8 cellular contexts compared by ENCODE assay signal in genomic region chr7:135510603-135511183, GRCh38. TPM values are rescaled to one million over a fixed set of nuclear protein-coding genes. Genes with fewer than 3 reads are reported as not detected.
DNase-seq lines count a peak whose midpoint lies in the region; ATAC-seq, FAIRE-seq and TF ChIP-seq lines count a peak whose summit lies in the region.

No MANE protein-coding gene starts in this region.

- TF ChIP-seq CTCF in A673 (conservative IDR thresholded peaks at IDR 0.05; ENCODE audit: low read depth, low read length) (0 out of 2 replicates have a peak, but pooled peaks have one; percentile 30), fibroblast of mammary gland (conservative IDR thresholded peaks at IDR 0.05; ENCODE audit: control insufficient read depth, insufficient read depth, low read depth, low read length) (peak; percentile 25)

- DNase-seq in A673 (ENCODE audit: low spot score): peak; percentile 42
- no peak for DNase-seq in GM12892 (ENCODE audit: insufficient read length)
- peak in 1 of 2 experiments; percentile 28 for DNase-seq in SJSA1 (ENCODE audit: low read depth in 1 of 2, low spot score in 2 of 2)
- DNase-seq in fibroblast of mammary gland (ENCODE audit: low read depth): peak; percentile 44
- no peak for DNase-seq in GM19240 (ENCODE audit: insufficient read length, low spot score)
- DNase-seq in NCI-H446 (lab: John Stamatoyannopoulos, UW): no peak

- H3K9ac ChIP-seq in rectal smooth muscle tissue (ENCODE audit: low read length): no peak overlapping the region

- TF ChIP-seq POLR2A in GM12892 (IDR thresholded peaks at IDR 0.05; ENCODE audit: low read depth, low read length): no peak

- no peak for ATAC-seq in GM19395 (IDR thresholded peaks at IDR 0.05; ENCODE audit: unreplicated experiment)

- H3K27me3 ChIP-seq in A673 (replicated peaks; ENCODE audit: insufficient read depth, low read depth, low read length, poor library complexity) (no peaks in the 10 kb centered on the region), SJSA1 (replicated peaks) (no peaks in the 10 kb centered on the region), rectal smooth muscle tissue (ENCODE audit: control insufficient read depth, insufficient read depth, low read length) (no peaks in the 10 kb centered on the region)

- POLR2A ChIA-PET in A673 (lab: Charles Lee; ENCODE audit: low non-redundant PET): no interaction called here

- H3K4me3 ChIP-seq in A673 (ENCODE audit: low read depth, low read length, poor library complexity, severe bottlenecking) (peak overlapping the region; percentile 82), SJSA1 (peak overlapping the region; percentile 66), fibroblast of mammary gland (ENCODE audit: control insufficient read depth, low read depth, low read length) (peak overlapping the region; percentile 97), rectal smooth muscle tissue (ENCODE audit: low read length) (peak overlapping the region; percentile 77)

- H3K9me3 ChIP-seq in A673 (ENCODE audit: low read depth, low read length, poor library complexity, severe bottlenecking): no peaks in the 10 kb centered on the region
- H3K9me3 ChIP-seq in SJSA1 (replicated peaks): no peaks in the 10 kb centered on the region

- H3K36me3 ChIP-seq in A673 (ENCODE audit: insufficient read depth, low read length, poor library complexity, severe bottlenecking) (no peaks in the 10 kb centered on the region), SJSA1 (peaks cover 3% of the 10 kb centered on the region; the same call in 1 of the 2 replicates), rectal smooth muscle tissue (ENCODE audit: control insufficient read depth, insufficient read depth, low read length) (no peaks in the 10 kb centered on the region)

- peak; percentile 27 for FAIRE-seq in GM12892 (lab: Jason Lieb, UNC)

- H3K4me1 ChIP-seq in A673 (ENCODE audit: insufficient read depth, low read length, poor library complexity, severe bottlenecking) (peaks cover 13% of the 10 kb centered on the region), SJSA1 (replicated peaks) (peaks cover 13% of the 10 kb centered on the region; the same call in 1 of the 2 replicates), rectal smooth muscle tissue (ENCODE audit: control insufficient read depth, insufficient read depth, low read length) (peaks cover 14% of the 10 kb centered on the region)

- H3K27ac ChIP-seq in A673 (ENCODE audit: low read depth, low read length, poor library complexity, severe bottlenecking) (no peak overlapping the region), SJSA1 (no peak overlapping the region), rectal smooth muscle tissue (ENCODE audit: low read depth, low read length) (no peak overlapping the region)

- CTCF ChIA-PET in A673 (lab: Charles Lee): interaction anchor here (0.6 to 0.7 kb wide), 3 partner anchors 10 to 236 kb away, joined by 3 to 6 read pairs (median 4); no protein-coding TSS in a partner anchor

- no TSS peak for BruUV-seq in A673 (replicated peaks; lab: Mats Ljungman, UMichigan)

- intact Hi-C loops in A673 (cut with micrococcal nuclease; ENCODE audit: unreplicated experiment): loop anchor here (2.0 to 5.0 kb wide), 3 partner anchors 46 to 230 kb away; partner anchors contain the start of genes NUP205 and STMP1

RNA-seq across cellular contexts. Expression of gene CNOT4, which starts 0.8 kb away (rescaled TPM):
- total RNA-seq in A673 (2021): 24.1 and 24.6 TPM in 2 replicates
- polyA plus RNA-seq in GM12892 (2012; ENCODE audit: missing spikeins): 9.1 TPM
- total RNA-seq in SJSA1 (2014; rRNA removed; shearing (Covaris generic)): 4.2 and 9.1 TPM in 2 replicates

RNA-seq across cellular contexts. Expression of gene NUP205, which starts 47.0 kb away (rescaled TPM):
- 146 and 148 TPM in 2 replicates for total RNA-seq in A673 (2021)
- 70.5 TPM for polyA plus RNA-seq in GM12892 (2012; ENCODE audit: missing spikeins)
- 76.7 and 89.4 TPM in 2 replicates for total RNA-seq in SJSA1 (2014; rRNA removed; shearing (Covaris generic))

Comparison
In these comparisons a context has a peak if more than half of its experiments do, and no peak if none do; other contexts are left out.
1. DNase-seq: peak in A673 (single experiment) and fibroblast of mammary gland (single experiment); none in GM12892 (single experiment), GM19240 (single experiment) and NCI-H446 (0 of 2).
2. Peak in every context shown above with its lines, with median percentiles within 50 percentile points of each other: H3K4me3 ChIP-seq.